In the genomic region with DNA sequence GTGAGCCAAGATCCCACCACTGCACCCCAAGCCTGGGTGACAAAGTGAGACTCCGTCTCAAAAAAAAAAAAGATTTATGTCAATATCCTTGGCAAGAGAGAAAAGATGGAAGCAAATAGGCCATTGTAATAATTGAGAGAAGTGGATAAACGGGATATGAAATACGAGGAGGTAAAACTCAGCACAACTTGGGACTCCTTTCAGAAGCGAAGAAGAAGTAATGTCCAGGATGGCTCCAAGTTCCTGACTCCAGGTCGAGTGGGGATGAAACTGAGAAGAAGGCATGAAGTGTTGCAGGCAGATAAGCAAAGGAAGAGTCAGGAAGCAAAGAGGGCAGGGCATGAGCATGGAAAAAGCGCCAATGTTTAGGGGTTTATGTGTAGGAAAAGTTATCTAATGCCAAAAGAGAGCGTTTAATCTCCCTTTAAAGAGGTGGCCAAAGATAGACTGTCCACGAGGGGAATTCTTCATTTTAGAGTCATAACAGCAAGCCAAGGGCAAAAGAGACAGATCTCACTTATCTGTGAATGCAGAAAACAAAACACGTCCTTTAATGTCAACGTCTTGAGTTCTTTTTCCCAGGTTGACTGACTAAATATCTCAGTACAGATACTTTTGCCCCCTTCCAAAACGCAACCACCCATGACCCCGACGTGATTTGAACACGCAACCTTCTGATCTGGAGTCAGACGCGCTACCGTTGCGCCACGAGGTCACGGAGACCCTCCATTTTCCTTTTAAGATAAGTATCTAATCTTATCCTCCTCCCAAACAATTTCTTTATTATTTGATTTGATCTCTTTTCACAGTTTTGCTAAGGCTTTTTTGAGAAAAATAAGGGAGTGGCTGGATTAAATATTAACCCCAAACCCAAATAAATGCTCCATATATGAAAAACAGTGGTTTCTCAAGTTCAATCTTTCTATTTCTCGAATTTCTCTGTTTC, we compare ENCODE assay signal across 20 cellular contexts. TPM values are rescaled to one million over a fixed set of nuclear protein-coding genes. Genes with fewer than 3 reads are reported as not detected.
DNase-seq lines count a peak whose midpoint lies in the region; ATAC-seq and TF ChIP-seq lines count a peak whose summit lies in the region.
"Had no signal": no experiment of that assay in that cellular context is flagged by ENCODE, and none has a peak within 500 bp of the region (broad histone marks: within the 10 kb centered on the region; RNA-seq: fewer than 3 reads in every experiment).

No MANE protein-coding gene starts in this region.

- H2AFZ ChIP-seq in osteoblast (ENCODE audit: low read length), result peak overlapping the region; percentile 13

- H3K4me2 ChIP-seq in osteoblast (ENCODE audit: insufficient read depth, low read length), result no peak overlapping the region

- no peaks in the 10 kb centered on the region for H3K9me3 ChIP-seq in osteoblast (ENCODE audit: low read depth, low read length)
- H3K9me3 ChIP-seq: left ventricle myocardium inferior, SJCRH30, transverse colon had no signal

- H3K4me1 Mint-ChIP-seq in activated T-cell treated with anti-CD3 and anti-CD28 coated beads, Interleukin-2, amount 50 U/mL, for 24 hours (ENCODE audit: low read depth), result peaks cover 22% of the 10 kb centered on the region
- peaks cover 16% of the 10 kb centered on the region for H3K4me1 Mint-ChIP-seq in activated T-cell treated with anti-CD3 and anti-CD28 coated beads, Interleukin-2, amount 50 U/mL, for 4 hours (ENCODE audit: low read depth)
- no peaks in the 10 kb centered on the region for H3K4me1 Mint-ChIP-seq in glutamatergic neuron (ENCODE audit: low read depth, unreplicated experiment)

- H3K4me3 Mint-ChIP-seq in activated T-cell treated with anti-CD3 and anti-CD28 coated beads, Interleukin-2, amount 50 U/mL, for 24 hours, result no peak overlapping the region
- no peak overlapping the region for H3K4me3 Mint-ChIP-seq in activated T-cell treated with anti-CD3 and anti-CD28 coated beads, Interleukin-2, amount 50 U/mL, for 4 hours
- H3K4me3 Mint-ChIP-seq in glutamatergic neuron (ENCODE audit: unreplicated experiment), result peak overlapping the region; percentile 56

- no peaks in the 10 kb centered on the region for H3K79me2 ChIP-seq in osteoblast (ENCODE audit: insufficient read depth, low read length)

- H3K27ac Mint-ChIP-seq in activated T-cell treated with anti-CD3 and anti-CD28 coated beads, Interleukin-2, amount 50 U/mL, for 24 hours, result peak overlapping the region; percentile 28
- no peak overlapping the region for H3K27ac Mint-ChIP-seq in glutamatergic neuron (ENCODE audit: unreplicated experiment)

- TF ChIP-seq CTCF in glutamatergic neuron (IDR thresholded peaks at IDR 0.05; ENCODE audit: partially characterized antibody, unreplicated experiment) (no peak), osteoblast (IDR thresholded peaks at IDR 0.05; ENCODE audit: extremely low read depth, low read depth, low read length) (no peak)

- no peak overlapping the region for H3K4me3 ChIP-seq in osteoblast (ENCODE audit: insufficient read depth, low read length)
- H3K4me3 ChIP-seq: left ventricle myocardium inferior, SJCRH30, transverse colon had no signal

- no peaks in the 10 kb centered on the region for H3K9me3 Mint-ChIP-seq in activated T-cell treated with anti-CD3 and anti-CD28 coated beads, Interleukin-2, amount 50 U/mL, for 24 hours
- peaks cover 5% of the 10 kb centered on the region for H3K9me3 Mint-ChIP-seq in activated T-cell treated with anti-CD3 and anti-CD28 coated beads, Interleukin-2, amount 50 U/mL, for 4 hours
- peaks cover 19% of the 10 kb centered on the region for H3K9me3 Mint-ChIP-seq in glutamatergic neuron (ENCODE audit: unreplicated experiment)

- intact Hi-C loops in left ventricle myocardium superior (cut with micrococcal nuclease), result no loop called here

- no peaks in the 10 kb centered on the region for H3K27me3 ChIP-seq in osteoblast (ENCODE audit: insufficient read depth, low read length)
- H3K27me3 ChIP-seq: SJCRH30 had no signal

- no peaks in the 10 kb centered on the region for H3K36me3 ChIP-seq in osteoblast (ENCODE audit: insufficient read depth, low read length)
- H3K36me3 ChIP-seq: left ventricle myocardium inferior, SJCRH30, transverse colon had no signal

- H3K27ac ChIP-seq in osteoblast (ENCODE audit: low read depth, low read length), result no peak overlapping the region
- H3K27ac ChIP-seq: C4-2B, left ventricle myocardium inferior, SJCRH30, transverse colon had no signal

- H4K20me1 ChIP-seq in osteoblast (ENCODE audit: insufficient read depth, low read length), result no peaks in the 10 kb centered on the region

- no peak for DNase-seq in activated T-cell treated with anti-CD3 and anti-CD28 coated beads, Interleukin-2, amount 50 U/mL, for 24 hours
- DNase-seq in activated T-cell treated with anti-CD3 and anti-CD28 coated beads, Interleukin-2, amount 50 U/mL, for 4 hours, result no peak
- DNase-seq in NCI-H69 (lab: John Stamatoyannopoulos, UW) (peak; percentile 28), glutamatergic neuron (no peak), osteoblast (ENCODE audit: insufficient read length, low spot score, missing footprints) (no peak), AG08396 (ENCODE audit: low spot score) (no peak), nucleus accumbens (lab: John Stamatoyannopoulos, UW) (no peak), left ventricle myocardium superior (no peak)
- DNase-seq: 8988T; activated CD4-positive, alpha-beta T cell treated with anti-CD3 and anti-CD28 coated beads for 4 hours; effector CD4-positive, alpha-beta T cell; hypothalamus; left ventricle myocardium inferior; NCI-H1694 treated with DMSO at 0.1 percent for 48 hours; NCI-H446 treated with DMSO at 0.1 percent for 48 hours; posterior cingulate gyrus; SJCRH30; T1000; transverse colon had no signal

- H3K4me1 ChIP-seq in osteoblast (ENCODE audit: insufficient read depth, low read length), result no peaks in the 10 kb centered on the region
- H3K4me1 ChIP-seq: SJCRH30 had no signal

- H3K27me3 Mint-ChIP-seq in activated T-cell treated with anti-CD3 and anti-CD28 coated beads, Interleukin-2, amount 50 U/mL, for 24 hours, result peaks cover 8% of the 10 kb centered on the region
- H3K27me3 Mint-ChIP-seq in activated T-cell treated with anti-CD3 and anti-CD28 coated beads, Interleukin-2, amount 50 U/mL, for 4 hours (ENCODE audit: low read depth), result peaks cover 13% of the 10 kb centered on the region
- H3K27me3 Mint-ChIP-seq in glutamatergic neuron (ENCODE audit: unreplicated experiment), result peaks cover 13% of the 10 kb centered on the region

- no peak for ATAC-seq in activated T-cell treated with anti-CD3 and anti-CD28 coated beads, Interleukin-2, amount 50 U/mL, for 4 hours
- no peak for ATAC-seq in left ventricle myocardium superior

- H3K36me3 Mint-ChIP-seq in activated T-cell treated with anti-CD3 and anti-CD28 coated beads, Interleukin-2, amount 50 U/mL, for 24 hours (ENCODE audit: low read depth), result peaks cover 2% of the 10 kb centered on the region
- no peaks in the 10 kb centered on the region for H3K36me3 Mint-ChIP-seq in activated T-cell treated with anti-CD3 and anti-CD28 coated beads, Interleukin-2, amount 50 U/mL, for 4 hours (ENCODE audit: insufficient read depth)
- no peaks in the 10 kb centered on the region for H3K36me3 Mint-ChIP-seq in glutamatergic neuron (ENCODE audit: unreplicated experiment)

RNA-seq across cellular contexts. Expression of gene BTN3A2, which starts 46.3 kb away (rescaled TPM):
- 10 to 100 TPM; 24.9 to 41.2 (median 31.0) TPM for total RNA-seq in activated T-cell treated with anti-CD3 and anti-CD28 coated beads, Interleukin-2, amount 50 U/mL, for 4 hours
- total RNA-seq in glutamatergic neuron (ENCODE audit: unreplicated experiment) (1.3 TPM), osteoblast (24.2 and 25.0 TPM in 2 replicates), left ventricle myocardium superior (15.5 TPM)
